ENCODE assay signal across 28 cellular contexts in the genomic region with DNA sequence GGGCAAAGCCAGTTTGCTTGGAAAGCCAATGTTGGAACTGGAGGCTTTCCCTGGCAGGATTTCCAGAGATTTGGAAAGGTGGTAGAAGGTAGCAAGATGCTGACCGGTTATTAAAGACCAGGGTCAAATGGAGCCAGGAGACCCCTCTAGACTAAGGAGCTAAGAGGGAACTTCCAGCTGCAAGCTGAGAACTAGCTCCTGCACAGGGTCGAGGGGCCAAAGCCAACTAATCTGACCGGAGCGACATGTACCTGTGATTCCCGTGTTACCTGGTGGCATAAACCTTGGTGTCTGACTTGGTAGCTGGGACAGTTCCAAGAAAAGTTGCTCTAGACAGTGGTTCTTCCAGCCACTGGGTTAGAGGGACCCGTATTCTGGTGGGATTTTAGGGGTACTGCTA. TPM values are rescaled to one million over a fixed set of nuclear protein-coding genes. Genes with fewer than 3 reads are reported as not detected.
DNase-seq lines count a peak whose midpoint lies in the region; ATAC-seq and TF ChIP-seq lines count a peak whose summit lies in the region.
"Had no signal": no experiment of that assay in that cellular context is flagged by ENCODE, and none has a peak within 500 bp of the region (broad histone marks: within the 10 kb centered on the region; RNA-seq: fewer than 3 reads in every experiment).

No MANE protein-coding gene starts in this region.

- H3K36me3 ChIP-seq in upper lobe of right lung (peaks cover 32% of the 10 kb centered on the region), WERI-Rb-1 (peaks cover 20% of the 10 kb centered on the region)
- H3K36me3 ChIP-seq: MG63 had no signal

- intact Hi-C loops in upper lobe of right lung (cut with DNase I) = no loop called here

- H3K4me1 Mint-ChIP-seq in activated T-cell treated with anti-CD3 and anti-CD28 coated beads, Interleukin-2, amount 50 U/mL, for 72 hours (ENCODE audit: low read depth) = peaks cover 10% of the 10 kb centered on the region
- peaks cover 10% of the 10 kb centered on the region for H3K4me1 Mint-ChIP-seq in osteocyte (ENCODE audit: unreplicated experiment)
- H3K4me1 Mint-ChIP-seq: CD4-positive, alpha-beta memory T cell had no signal

- no peak for ATAC-seq in activated T-cell treated with anti-CD3 and anti-CD28 coated beads, Interleukin-2, amount 50 U/mL, for 72 hours (replicated peaks in 1 of 2)
- no peak for ATAC-seq in upper lobe of right lung
- ATAC-seq: Right ventricle myocardium inferior had no signal

- H3K27me3 ChIP-seq in upper lobe of right lung = no peaks in the 10 kb centered on the region
- no peaks in the 10 kb centered on the region for H3K27me3 ChIP-seq in WERI-Rb-1 (ENCODE audit: insufficient read depth, low read depth, severe bottlenecking)
- H3K27me3 ChIP-seq: BLaER1, MG63, SJSA1 had no signal

- DNase-seq in activated T-cell treated with anti-CD3 and anti-CD28 coated beads, Interleukin-2, amount 50 U/mL, for 72 hours = no peak
- no peak for DNase-seq in activated T-cell treated with anti-CD3 and anti-CD28 coated beads, Interleukin-2, amount 50 U/mL, for 1 hour
- DNase-seq in coronary artery (ENCODE audit: low spot score) (peak; percentile 47), osteocyte (ENCODE audit: extremely low spot score, unreplicated experiment) (peak; percentile 59), upper lobe of right lung (peak; percentile 8), EL (no peak), substantia nigra (lab: John Stamatoyannopoulos, UW) (no peak), WERI-Rb-1 (no peak)
- DNase-seq: CD4-positive, alpha-beta memory T cell; COR-L47; DMS53; GM23248; H9; KG1; MG63; NCI-H1105 treated with DMSO at 0.1 percent for 48 hours; NCI-H146; NCI-H1930; NCI-H2107; NCI-H446; NCI-H524 treated with DMSO at 0.1 percent for 48 hours; NCI-H774 had no signal

- peak overlapping the region; percentile 43 for H3K27ac Mint-ChIP-seq in activated T-cell treated with anti-CD3 and anti-CD28 coated beads, Interleukin-2, amount 50 U/mL, for 72 hours
- H3K27ac Mint-ChIP-seq in osteocyte (ENCODE audit: unreplicated experiment) = no peak overlapping the region
- H3K27ac Mint-ChIP-seq: CD4-positive, alpha-beta memory T cell had no signal

- H3K4me1 ChIP-seq in upper lobe of right lung = peaks cover 6% of the 10 kb centered on the region
- H3K4me1 ChIP-seq: BLaER1 had no signal

- no peak overlapping the region for H3K4me3 Mint-ChIP-seq in activated T-cell treated with anti-CD3 and anti-CD28 coated beads, Interleukin-2, amount 50 U/mL, for 72 hours
- no peak overlapping the region for H3K4me3 Mint-ChIP-seq in osteocyte (ENCODE audit: unreplicated experiment)
- H3K4me3 Mint-ChIP-seq: CD4-positive, alpha-beta memory T cell; H9 had no signal

- H3K4me3 ChIP-seq in coronary artery (no peak overlapping the region), upper lobe of right lung (no peak overlapping the region), WERI-Rb-1 (ENCODE audit: low read depth, low read length) (no peak overlapping the region)
- H3K4me3 ChIP-seq: BLaER1, GM23248, MG63 had no signal

- H3K27ac ChIP-seq in coronary artery (no peak overlapping the region), upper lobe of right lung (no peak overlapping the region), substantia nigra (ENCODE audit: low read depth, low read length, poor library complexity, severe bottlenecking) (no peak overlapping the region), WERI-Rb-1 (no peak overlapping the region)
- H3K27ac ChIP-seq: BLaER1, GM23248 had no signal

- no peaks in the 10 kb centered on the region for H3K9me3 Mint-ChIP-seq in activated T-cell treated with anti-CD3 and anti-CD28 coated beads, Interleukin-2, amount 50 U/mL, for 72 hours
- H3K9me3 Mint-ChIP-seq in osteocyte (ENCODE audit: unreplicated experiment) = no peaks in the 10 kb centered on the region
- H3K9me3 Mint-ChIP-seq: CD4-positive, alpha-beta memory T cell; H9; HFFc6 had no signal

- H3K9me3 ChIP-seq in upper lobe of right lung (no peaks in the 10 kb centered on the region), WERI-Rb-1 (ENCODE audit: severe bottlenecking) (no peaks in the 10 kb centered on the region)
- H3K9me3 ChIP-seq: BLaER1, MG63, SJSA1 had no signal

- TF ChIP-seq CTCF in coronary artery (IDR thresholded peaks at IDR 0.05) = no peak
- no peak for TF ChIP-seq CTCF in osteocyte (IDR thresholded peaks at IDR 0.05)
- no peak for TF ChIP-seq CTCF in upper lobe of right lung (IDR thresholded peaks at IDR 0.05)
- no peak for TF ChIP-seq CTCF in WERI-Rb-1 (IDR thresholded peaks at IDR 0.05; ENCODE audit: low read depth, low read length)

- H3K27me3 Mint-ChIP-seq in activated T-cell treated with anti-CD3 and anti-CD28 coated beads, Interleukin-2, amount 50 U/mL, for 72 hours (ENCODE audit: low read depth) = no peaks in the 10 kb centered on the region
- H3K27me3 Mint-ChIP-seq in osteocyte (ENCODE audit: unreplicated experiment) = no peaks in the 10 kb centered on the region
- H3K27me3 Mint-ChIP-seq: CD4-positive, alpha-beta memory T cell had no signal

- H3K36me3 Mint-ChIP-seq in activated T-cell treated with anti-CD3 and anti-CD28 coated beads, Interleukin-2, amount 50 U/mL, for 72 hours (ENCODE audit: insufficient read depth in 2 of 2) = no peaks in the 10 kb centered on the region
- H3K36me3 Mint-ChIP-seq in osteocyte (ENCODE audit: unreplicated experiment) = peaks cover 27% of the 10 kb centered on the region

RNA-seq across cellular contexts. Expression of a gene that starts 41.8 kb away (rescaled TPM):
- total RNA-seq in activated T-cell treated with anti-CD3 and anti-CD28 coated beads, Interleukin-2, amount 50 U/mL, for 72 hours = not detected
- total RNA-seq in osteocyte (not detected in 2 replicates), upper lobe of right lung (not detected)
- total RNA-seq: A172, Daoy, GM23248, H9, HFFc6, Right ventricle myocardium inferior, SJSA1 had no signal

RNA-seq across cellular contexts. Expression of a gene that starts 47.8 kb away (rescaled TPM):
- total RNA-seq in activated T-cell treated with anti-CD3 and anti-CD28 coated beads, Interleukin-2, amount 50 U/mL, for 72 hours = 10 to 100 TPM; 72.2 to 72.5 TPM
- 43.3 and 44.3 TPM in 2 replicates for total RNA-seq in osteocyte
- 38.5 TPM for total RNA-seq in upper lobe of right lung

Comparison
In these comparisons a context has a peak if more than half of its experiments do, and no peak if none do; other contexts are left out.
1. DNase-seq: peak in coronary artery (single experiment), osteocyte (single experiment) and upper lobe of right lung (single experiment); none in activated T-cell treated with anti-CD3 and anti-CD28 coated beads, Interleukin-2, amount 50 U/mL, for 72 hours (0 of 2), activated T-cell treated with anti-CD3 and anti-CD28 coated beads, Interleukin-2, amount 50 U/mL, for 1 hour (single experiment), EL (single experiment), substantia nigra (0 of 49) and WERI-Rb-1 (single experiment).